2 cellular contexts compared by ENCODE assay signal in the genomic region with DNA sequence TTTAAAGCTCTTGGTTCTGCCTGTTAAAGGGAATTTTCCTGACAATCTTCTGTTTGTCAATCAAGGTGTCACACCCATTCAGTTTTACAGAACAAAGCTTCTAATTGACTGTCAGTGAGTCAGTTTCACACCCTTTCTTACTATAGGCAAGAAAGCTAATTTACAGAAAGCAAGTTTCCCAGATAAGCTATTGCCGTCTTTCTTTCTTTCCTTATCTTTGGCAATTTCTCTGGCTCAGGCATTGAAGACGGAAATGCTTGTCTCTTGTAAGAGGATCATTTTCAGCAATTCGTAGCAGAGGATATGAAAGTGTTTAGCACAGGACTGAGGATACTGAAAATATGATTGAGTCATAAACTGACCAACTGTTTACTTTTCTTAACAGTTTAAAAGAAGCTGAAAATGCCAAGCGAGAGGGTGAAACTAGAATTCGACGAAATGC.
TF ChIP-seq lines count a peak whose summit lies in the region.

No MANE protein-coding gene starts in this region.

TF ChIP-seq in GM12878, 131 proteins besides CTCF, POLR2A, EP300 and RAD21:
- TF ChIP-seq, protein P1, sequence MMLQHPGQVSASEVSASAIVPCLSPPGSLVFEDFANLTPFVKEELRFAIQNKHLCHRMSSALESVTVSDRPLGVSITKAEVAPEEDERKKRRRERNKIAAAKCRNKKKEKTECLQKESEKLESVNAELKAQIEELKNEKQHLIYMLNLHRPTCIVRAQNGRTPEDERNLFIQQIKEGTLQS (IDR thresholded peaks at IDR 0.05; ENCODE audit: borderline replicate concordance, extremely low read depth, low read depth, low read length): no peak
- TF ChIP-seq, protein P2, sequence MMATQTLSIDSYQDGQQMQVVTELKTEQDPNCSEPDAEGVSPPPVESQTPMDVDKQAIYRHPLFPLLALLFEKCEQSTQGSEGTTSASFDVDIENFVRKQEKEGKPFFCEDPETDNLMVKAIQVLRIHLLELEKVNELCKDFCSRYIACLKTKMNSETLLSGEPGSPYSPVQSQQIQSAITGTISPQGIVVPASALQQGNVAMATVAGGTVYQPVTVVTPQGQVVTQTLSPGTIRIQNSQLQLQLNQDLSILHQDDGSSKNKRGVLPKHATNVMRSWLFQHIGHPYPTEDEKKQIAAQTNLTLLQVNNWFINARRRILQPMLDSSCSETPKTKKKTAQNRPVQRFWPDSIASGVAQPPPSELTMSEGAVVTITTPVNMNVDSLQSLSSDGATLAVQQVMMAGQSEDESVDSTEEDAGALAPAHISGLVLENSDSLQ (IDR thresholded peaks at IDR 0.05): peak; percentile 35; the same call in 1 of the 2 replicates
- TF ChIP-seq GABPA (IDR thresholded peaks at IDR 0.05; ENCODE audit: low read depth) (no peak), NFXL1 (IDR thresholded peaks at IDR 0.05; ENCODE audit: borderline replicate concordance) (no peak), SMAD1 (IDR thresholded peaks at IDR 0.05; ENCODE audit: low read depth, partially characterized antibody) (no peak), IKZF2 (IDR thresholded peaks at IDR 0.05) (no peak), SIN3A (IDR thresholded peaks at IDR 0.05; ENCODE audit: low read depth, low read length) (no peak), ZNF622 (IDR thresholded peaks at IDR 0.05) (no peak)

TF ChIP-seq in neural cell, 6 proteins besides CTCF, POLR2A, EP300 and RAD21:
- TF ChIP-seq, protein P3, sequence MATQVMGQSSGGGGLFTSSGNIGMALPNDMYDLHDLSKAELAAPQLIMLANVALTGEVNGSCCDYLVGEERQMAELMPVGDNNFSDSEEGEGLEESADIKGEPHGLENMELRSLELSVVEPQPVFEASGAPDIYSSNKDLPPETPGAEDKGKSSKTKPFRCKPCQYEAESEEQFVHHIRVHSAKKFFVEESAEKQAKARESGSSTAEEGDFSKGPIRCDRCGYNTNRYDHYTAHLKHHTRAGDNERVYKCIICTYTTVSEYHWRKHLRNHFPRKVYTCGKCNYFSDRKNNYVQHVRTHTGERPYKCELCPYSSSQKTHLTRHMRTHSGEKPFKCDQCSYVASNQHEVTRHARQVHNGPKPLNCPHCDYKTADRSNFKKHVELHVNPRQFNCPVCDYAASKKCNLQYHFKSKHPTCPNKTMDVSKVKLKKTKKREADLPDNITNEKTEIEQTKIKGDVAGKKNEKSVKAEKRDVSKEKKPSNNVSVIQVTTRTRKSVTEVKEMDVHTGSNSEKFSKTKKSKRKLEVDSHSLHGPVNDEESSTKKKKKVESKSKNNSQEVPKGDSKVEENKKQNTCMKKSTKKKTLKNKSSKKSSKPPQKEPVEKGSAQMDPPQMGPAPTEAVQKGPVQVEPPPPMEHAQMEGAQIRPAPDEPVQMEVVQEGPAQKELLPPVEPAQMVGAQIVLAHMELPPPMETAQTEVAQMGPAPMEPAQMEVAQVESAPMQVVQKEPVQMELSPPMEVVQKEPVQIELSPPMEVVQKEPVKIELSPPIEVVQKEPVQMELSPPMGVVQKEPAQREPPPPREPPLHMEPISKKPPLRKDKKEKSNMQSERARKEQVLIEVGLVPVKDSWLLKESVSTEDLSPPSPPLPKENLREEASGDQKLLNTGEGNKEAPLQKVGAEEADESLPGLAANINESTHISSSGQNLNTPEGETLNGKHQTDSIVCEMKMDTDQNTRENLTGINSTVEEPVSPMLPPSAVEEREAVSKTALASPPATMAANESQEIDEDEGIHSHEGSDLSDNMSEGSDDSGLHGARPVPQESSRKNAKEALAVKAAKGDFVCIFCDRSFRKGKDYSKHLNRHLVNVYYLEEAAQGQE (IDR thresholded peaks at IDR 0.05; ENCODE audit: borderline replicate concordance): no peak
- TF ChIP-seq TAF1 (IDR thresholded peaks at IDR 0.05; ENCODE audit: low read depth) (no peak), MXI1 (conservative IDR thresholded peaks at IDR 0.05; ENCODE audit: poor library complexity, severe bottlenecking) (no peak), EZH2 (IDR thresholded peaks at IDR 0.05; ENCODE audit: borderline replicate concordance, insufficient read depth, low read length, poor library complexity, severe bottlenecking) (no peak), SMC3 (conservative IDR thresholded peaks at IDR 0.05; ENCODE audit: poor library complexity) (no peak), POLR2AphosphoS5 (IDR thresholded peaks at IDR 0.05) (no peak)
